In genomic region chr16:88685156-88686061, GRCh38 we compare ENCODE assay signal across 8 cellular contexts. TPM values are rescaled to one million over a fixed set of nuclear protein-coding genes. Genes with fewer than 3 reads are reported as not detected.
DNase-seq lines count a peak whose midpoint lies in the region; ATAC-seq and TF ChIP-seq lines count a peak whose summit lies in the region.

No MANE protein-coding gene starts in this region.

- intact Hi-C loops in Right ventricle myocardium inferior (cut with DNase I): no loop called here
- intact Hi-C loops in cardiac septum (cut with DNase I): no loop called here
- intact Hi-C loops in MCF 10A (cut with micrococcal nuclease): no loop called here

- POLR2A ChIA-PET in MCF 10A (lab: Yijun Ruan, JAX): interaction anchor here (0.6 to 0.7 kb wide), 2 partner anchors 41 to 152 kb away, joined by 3 read pairs; no protein-coding TSS in a partner anchor

- H3K4me1 Mint-ChIP-seq in T-helper 17 cell (peaks cover 35% of the 10 kb centered on the region), MCF 10A (ENCODE audit: insufficient read depth, unreplicated experiment) (no peaks in the 10 kb centered on the region)

- peak; percentile 58 for TF ChIP-seq CTCF in MCF 10A (IDR thresholded peaks at IDR 0.05; ENCODE audit: unreplicated experiment)

- H3K4me3 Mint-ChIP-seq in T-helper 17 cell (peak overlapping the region; percentile 87), MCF 10A (ENCODE audit: unreplicated experiment) (peak overlapping the region; percentile 65)

- no peaks in the 10 kb centered on the region for H3K36me3 Mint-ChIP-seq in T-helper 17 cell (ENCODE audit: low read depth)
- H3K36me3 Mint-ChIP-seq in MCF 10A (ENCODE audit: insufficient read depth, unreplicated experiment): no peaks in the 10 kb centered on the region

- ATAC-seq in Right ventricle myocardium inferior (peak; percentile 15), T-helper 17 cell (peak; percentile 25), GM19455 (IDR thresholded peaks at IDR 0.05; ENCODE audit: unreplicated experiment) (no peak), HG02642 (IDR thresholded peaks at IDR 0.05; ENCODE audit: poor library complexity, unreplicated experiment) (no peak)

- H3K9me3 Mint-ChIP-seq in MCF 10A (ENCODE audit: unreplicated experiment): no peaks in the 10 kb centered on the region

- BruUV-seq in MCF 10A (replicated peaks; lab: Mats Ljungman, UMichigan): no TSS peak

- H3K27ac Mint-ChIP-seq in T-helper 17 cell (peak overlapping the region; percentile 56), MCF 10A (ENCODE audit: low read depth, unreplicated experiment) (no peak overlapping the region)

- DNase-seq in Right ventricle myocardium inferior (ENCODE audit: missing footprints) (no peak), cardiac septum (ENCODE audit: low spot score) (no peak), T-helper 17 cell (peak in 1 of 3 donors; percentile 52), MCF 10A (ENCODE audit: unreplicated experiment) (peak; percentile 51), left kidney (ENCODE audit: low read depth, low spot score) (peak; percentile 37)
- DNase-seq in stimulated activated CD8-positive, alpha-beta memory T cell treated with anti-CD3 and anti-CD28 coated beads, Interleukin-12 subunit alpha, Interleukin-12 subunit beta, amount 100 ng/mL, for 1 hour (ENCODE audit: low read depth): peak; percentile 55

- H3K9me3 ChIP-seq in T-helper 17 cell (ENCODE audit: control insufficient read depth, low read length, poor library complexity, severe bottlenecking): no peaks in the 10 kb centered on the region

- CTCF ChIA-PET in MCF 10A (lab: Yijun Ruan, JAX): no interaction called here

- H3K27me3 Mint-ChIP-seq in T-helper 17 cell: no peaks in the 10 kb centered on the region
- H3K27me3 Mint-ChIP-seq in MCF 10A (ENCODE audit: insufficient read depth, unreplicated experiment): peaks cover 26% of the 10 kb centered on the region

RNA-seq across cellular contexts. Expression of gene SNAI3, which starts 0.9 kb away (rescaled TPM):
- 2.9 TPM for total RNA-seq in Right ventricle myocardium inferior
- total RNA-seq in cardiac septum: 0.97 TPM
- total RNA-seq in T-helper 17 cell: 10 to 100 TPM in 1 of 2 donors, 1 to 10 TPM in 1; 7.7 to 10.2 TPM
- not detected in 2 replicates for total RNA-seq in MCF 10A (2022)

RNA-seq across cellular contexts. Expression of gene RNF166, which starts 20.8 kb away (rescaled TPM):
- total RNA-seq in Right ventricle myocardium inferior (17.0 TPM), cardiac septum (17.1 TPM), T-helper 17 cell (100 to 1,000 TPM; 235 to 398 TPM), MCF 10A (2022) (17.5 and 18.5 TPM in 2 replicates)

RNA-seq across cellular contexts. Expression of gene CTU2, which starts 20.9 kb away (rescaled TPM):
- total RNA-seq in Right ventricle myocardium inferior: 13.1 TPM
- 14.9 TPM for total RNA-seq in cardiac septum
- 10 to 100 TPM; 22.4 to 33.6 TPM for total RNA-seq in T-helper 17 cell
- 26.9 and 40.8 TPM in 2 replicates for total RNA-seq in MCF 10A (2022)

RNA-seq across cellular contexts. Expression of gene MVD, which starts 22.5 kb away (rescaled TPM):
- total RNA-seq in Right ventricle myocardium inferior (24.0 TPM), cardiac septum (27.1 TPM), T-helper 17 cell (10 to 100 TPM; 40.4 to 72.8 TPM), MCF 10A (2022) (30.3 and 32.4 TPM in 2 replicates)

RNA-seq across cellular contexts. Expression of gene CYBA, which starts 34.6 kb away (rescaled TPM):
- total RNA-seq in Right ventricle myocardium inferior: 63.7 TPM
- 26.8 TPM for total RNA-seq in cardiac septum
- 100 to 1,000 TPM; 346 to 383 TPM for total RNA-seq in T-helper 17 cell
- total RNA-seq in MCF 10A (2022): 0.54 and 0.84 TPM in 2 replicates

Comparison
In these comparisons a context has a peak if more than half of its experiments do, and no peak if none do; other contexts are left out.
1. ATAC-seq: peak in Right ventricle myocardium inferior (single experiment) and T-helper 17 cell (single experiment); none in GM19455 (single experiment) and HG02642 (single experiment).
2. DNase-seq: peak in MCF 10A (single experiment), left kidney (single experiment) and stimulated activated CD8-positive, alpha-beta memory T cell treated with anti-CD3 and anti-CD28 coated beads, Interleukin-12 subunit alpha, Interleukin-12 subunit beta, amount 100 ng/mL, for 1 hour (single experiment); none in Right ventricle myocardium inferior (single experiment) and cardiac septum (single experiment).
3. RNA of gene RNF166, which starts 20.8 kb away (total RNA-seq): 235 to 398 TPM in T-helper 17 cell; 17.5 to 18.5 TPM in MCF 10A, 17.1 TPM in cardiac septum (single experiment) and 17.0 TPM in Right ventricle myocardium inferior (single experiment); every median in the first group is over 10 times any median in the second.